ENCODE assay signal across 26 cellular contexts in genomic region chr12:101966496-101966895, GRCh38.
"Had no signal": no experiment of that assay in that cellular context is flagged by ENCODE, and none has a peak within 500 bp of the region (broad histone marks: within the 10 kb centered on the region; RNA-seq: fewer than 3 reads in every experiment).

No MANE protein-coding gene starts in this region.

- ATAC-seq: left cardiac atrium; left lobe of liver; left ventricle myocardium superior; lower lobe of right lung; naive thymus-derived CD8-positive, alpha-beta T cell; pancreas; right cardiac atrium; stimulated activated effector memory CD8-positive, alpha-beta T cell treated with anti-CD3 and anti-CD28 coated beads, Interleukin-12 subunit alpha, Interleukin-12 subunit beta, amount 100 ng/mL, for 72 hours; upper lobe of right lung had no signal

- H3K27ac Mint-ChIP-seq: nephron; stimulated activated effector memory CD8-positive, alpha-beta T cell treated with anti-CD3 and anti-CD28 coated beads, Interleukin-12 subunit alpha, Interleukin-12 subunit beta, amount 100 ng/mL, for 72 hours; stimulated activated naive CD8-positive, alpha-beta T cell treated with anti-CD3 and anti-CD28 coated beads, Interleukin-15, Interleukin-2, amounts not matched to agents 100 ng/mL and 50 ng/mL, for 24 hours had no signal

- H3K4me3 Mint-ChIP-seq: naive thymus-derived CD8-positive, alpha-beta T cell; nephron; neural crest cell; stimulated activated effector memory CD8-positive, alpha-beta T cell treated with anti-CD3 and anti-CD28 coated beads, Interleukin-12 subunit alpha, Interleukin-12 subunit beta, amount 100 ng/mL, for 72 hours; stimulated activated naive CD8-positive, alpha-beta T cell treated with anti-CD3 and anti-CD28 coated beads, Interleukin-15, Interleukin-2, amounts not matched to agents 100 ng/mL and 50 ng/mL, for 24 hours had no signal

- H3K4me1 Mint-ChIP-seq: nephron, neural crest cell had no signal

- DNase-seq: islet precursor cell; left cardiac atrium; left ventricle myocardium superior; lower lobe of right lung; mammary epithelial cell; mesenchymal stem cell; naive thymus-derived CD8-positive, alpha-beta T cell; nucleus accumbens; pancreas; posterior cingulate gyrus; retina; right cardiac atrium; sigmoid colon; small intestine; spleen; stimulated activated CD4-positive, alpha-beta T cell treated with anti-CD3 and anti-CD28 coated beads, Interleukin-4, amount 100 ng/mL, for 24 hours; stimulated activated naive CD4-positive, alpha-beta T cell; tibial artery; trophoblast cell; upper lobe of right lung had no signal

- H3K27me3 Mint-ChIP-seq: stimulated activated naive CD8-positive, alpha-beta T cell treated with anti-CD3 and anti-CD28 coated beads, Interleukin-15, Interleukin-2, amounts not matched to agents 100 ng/mL and 50 ng/mL, for 24 hours had no signal

- H3K36me3 Mint-ChIP-seq: stimulated activated effector memory CD8-positive, alpha-beta T cell treated with anti-CD3 and anti-CD28 coated beads, Interleukin-12 subunit alpha, Interleukin-12 subunit beta, amount 100 ng/mL, for 72 hours had no signal

- H3K9me3 Mint-ChIP-seq: nephron; neural crest cell; stimulated activated effector memory CD8-positive, alpha-beta T cell treated with anti-CD3 and anti-CD28 coated beads, Interleukin-12 subunit alpha, Interleukin-12 subunit beta, amount 100 ng/mL, for 72 hours; stimulated activated naive CD8-positive, alpha-beta T cell treated with anti-CD3 and anti-CD28 coated beads, Interleukin-15, Interleukin-2, amounts not matched to agents 100 ng/mL and 50 ng/mL, for 24 hours had no signal

- FAIRE-seq: pancreas, small intestine, urothelium cell line had no signal
